35 cellular contexts compared by ENCODE assay signal in genomic region chr5:101866473-101866872, GRCh38.
DNase-seq lines count a peak whose midpoint lies in the region; ATAC-seq, FAIRE-seq and TF ChIP-seq lines count a peak whose summit lies in the region.
"Had no signal": no experiment of that assay in that cellular context is flagged by ENCODE, and none has a peak within 500 bp of the region (broad histone marks: within the 10 kb centered on the region; RNA-seq: fewer than 3 reads in every experiment).

No MANE protein-coding gene starts in this region.

- no peaks in the 10 kb centered on the region for H4K20me1 ChIP-seq in HepG2 (ENCODE audit: insufficient read depth, low read length)
- no peaks in the 10 kb centered on the region for H4K20me1 ChIP-seq in MM.1S (ENCODE audit: insufficient read depth, low read length)
- H4K20me1 ChIP-seq: BLaER1; BLaER1 treated with 17β-estradiol and CSF1 and Interleukin-3, amounts not matched to agents 10 nM and 100 nM had no signal

- no peak for TF ChIP-seq RAD21 in HepG2 (CRISPR knock-in tag; IDR thresholded peaks at IDR 0.05)

- H3K27me3 Mint-ChIP-seq in activated CD4-positive, alpha-beta memory T cell treated with anti-CD3 and anti-CD28 coated beads, Interleukin-2, amount 10 ng/mL, durations not matched to agents 7 days and 5 days, result no peaks in the 10 kb centered on the region
- H3K27me3 Mint-ChIP-seq: B cell; CD4-positive, alpha-beta memory T cell; CD4-positive, alpha-beta T cell; CD4-positive, CD25-positive, alpha-beta regulatory T cell; CD8-positive, alpha-beta memory T cell had no signal

- H3K4me3 ChIP-seq in HepG2 (replicated peaks in 1 of 3; ENCODE audit: insufficient read depth in 1 of 3, low read depth in 2 of 3, low read length in 3 of 3) (no peak overlapping the region), right lobe of liver (no peak overlapping the region), HEK293 (ENCODE audit: low read depth, low read length) (no peak overlapping the region), MM.1S (ENCODE audit: low read length) (no peak overlapping the region), coronary artery (no peak overlapping the region)
- H3K4me3 ChIP-seq: A549; BLaER1; BLaER1 treated with 17β-estradiol and CSF1 and Interleukin-3, amounts not matched to agents 10 nM and 100 nM had no signal

- no TSS peak for BruUV-seq in HepG2 (replicated peaks; lab: Mats Ljungman, UMichigan)

- no peaks in the 10 kb centered on the region for H3K36me3 ChIP-seq in HepG2 (replicated peaks in 1 of 2; ENCODE audit: control insufficient read depth in 1 of 2, insufficient read depth in 2 of 2, low read length in 2 of 2)
- H3K36me3 ChIP-seq in right lobe of liver, result no peaks in the 10 kb centered on the region
- H3K36me3 ChIP-seq in HEK293 (ENCODE audit: control insufficient read depth in 2 of 2, insufficient read depth in 1 of 2, low read length in 2 of 2), result no peaks in the 10 kb centered on the region
- H3K36me3 ChIP-seq in MM.1S (replicated peaks; ENCODE audit: insufficient read depth, low read length), result no peaks in the 10 kb centered on the region
- H3K36me3 ChIP-seq: BE2C; BLaER1; BLaER1 treated with 17β-estradiol and CSF1 and Interleukin-3, amounts not matched to agents 10 nM and 100 nM had no signal

- H3K27me3 ChIP-seq in HepG2 (ENCODE audit: control insufficient read depth in 1 of 2, insufficient read depth in 2 of 2, low read length in 2 of 2) (no peaks in the 10 kb centered on the region), right lobe of liver (no peaks in the 10 kb centered on the region), MM.1S (replicated peaks; ENCODE audit: insufficient read depth, low read length) (no peaks in the 10 kb centered on the region)
- H3K27me3 ChIP-seq: BE2C; BLaER1; BLaER1 treated with 17β-estradiol and CSF1 and Interleukin-3, amounts not matched to agents 10 nM and 100 nM had no signal

- in situ Hi-C loops in HepG2 (cut with HindIII; ENCODE audit: extremely low pct_ligation_motif_present, low pct_unique_long_range_greater_than_20kb), result no loop called here

- H3K9me2 ChIP-seq in MM.1S (replicated peaks; ENCODE audit: insufficient read depth, low read length), result no peaks in the 10 kb centered on the region

- CTCF ChIA-PET in HepG2 (lab: Yijun Ruan, JAX; ENCODE audit: low intra/inter-chr PET ratio, low total read pairs), result no interaction called here
- CTCF ChIA-PET in HEK293 (lab: Yijun Ruan, JAX), result no interaction called here
- CTCF ChIA-PET in activated CD4-positive, alpha-beta memory T cell treated with anti-CD3 and anti-CD28 coated beads, Interleukin-2, amount 10 ng/mL, durations not matched to agents 7 days and 5 days (lab: Charles Lee), result no interaction called here

- H3F3A ChIP-seq in MM.1S (ENCODE audit: insufficient read depth, low read length), result no peaks in the 10 kb centered on the region

- no peaks in the 10 kb centered on the region for H3K36me3 Mint-ChIP-seq in activated CD4-positive, alpha-beta memory T cell treated with anti-CD3 and anti-CD28 coated beads, Interleukin-2, amount 10 ng/mL, durations not matched to agents 7 days and 5 days (ENCODE audit: low read depth)
- H3K36me3 Mint-ChIP-seq: CD14-positive monocyte; CD4-positive, alpha-beta memory T cell; CD4-positive, CD25-positive, alpha-beta regulatory T cell; CD8-positive, alpha-beta memory T cell; CD8-positive, alpha-beta T cell had no signal

- no peak overlapping the region for H3K4me3 Mint-ChIP-seq in activated CD4-positive, alpha-beta memory T cell treated with anti-CD3 and anti-CD28 coated beads, Interleukin-2, amount 10 ng/mL, durations not matched to agents 7 days and 5 days
- H3K4me3 Mint-ChIP-seq: B cell; CD14-positive monocyte; CD4-positive, alpha-beta memory T cell; CD4-positive, alpha-beta T cell; CD4-positive, CD25-positive, alpha-beta regulatory T cell; CD8-positive, alpha-beta memory T cell; CD8-positive, alpha-beta T cell had no signal

- H3K9ac ChIP-seq in HepG2 (ENCODE audit: insufficient read depth, low read depth, low read length) (no peak overlapping the region), MM.1S (ENCODE audit: low read length) (no peak overlapping the region)
- H3K9ac ChIP-seq: BLaER1; BLaER1 treated with 17β-estradiol and CSF1 and Interleukin-3, amounts not matched to agents 10 nM and 100 nM had no signal

- no peaks in the 10 kb centered on the region for H3K9me3 Mint-ChIP-seq in activated CD4-positive, alpha-beta memory T cell treated with anti-CD3 and anti-CD28 coated beads, Interleukin-2, amount 10 ng/mL, durations not matched to agents 7 days and 5 days

- intact Hi-C loops in HepG2 (cut with micrococcal nuclease; ENCODE audit: unreplicated experiment) (no loop called here), right lobe of liver (cut with DNase I) (no loop called here)

- H3K4me1 ChIP-seq in HepG2 (ENCODE audit: insufficient read depth, low read length) (no peaks in the 10 kb centered on the region), right lobe of liver (no peaks in the 10 kb centered on the region), HEK293 (ENCODE audit: control insufficient read depth, insufficient read depth, low read length) (no peaks in the 10 kb centered on the region), MM.1S (ENCODE audit: low read length) (no peaks in the 10 kb centered on the region)
- H3K4me1 ChIP-seq: A549; BE2C; BLaER1; BLaER1 treated with 17β-estradiol and CSF1 and Interleukin-3, amounts not matched to agents 10 nM and 100 nM; Caco-2 had no signal

- H3K4me1 Mint-ChIP-seq in activated CD4-positive, alpha-beta memory T cell treated with anti-CD3 and anti-CD28 coated beads, Interleukin-2, amount 10 ng/mL, durations not matched to agents 7 days and 5 days, result no peaks in the 10 kb centered on the region
- H3K4me1 Mint-ChIP-seq: B cell; CD14-positive monocyte; CD4-positive, alpha-beta memory T cell; CD4-positive, CD25-positive, alpha-beta regulatory T cell; CD8-positive, alpha-beta memory T cell had no signal

- no peak for FAIRE-seq in HepG2 (lab: Jason Lieb, UNC)
- FAIRE-seq: A204.1, A549, D721Med had no signal

- TF ChIP-seq EP300 in HepG2 (IDR thresholded peaks at IDR 0.05; ENCODE audit: low read depth in 2 of 2, low read length in 2 of 2) (no peak), HepG2 (CRISPR knock-in tag; IDR thresholded peaks at IDR 0.05; ENCODE audit: borderline replicate concordance) (no peak)

- H3K9me3 ChIP-seq in HepG2 (ENCODE audit: low read length) (no peaks in the 10 kb centered on the region), right lobe of liver (no peaks in the 10 kb centered on the region), HEK293 (ENCODE audit: control insufficient read depth, insufficient read depth, low read depth, low read length) (no peaks in the 10 kb centered on the region), MM.1S (replicated peaks; ENCODE audit: insufficient read depth, low read length) (no peaks in the 10 kb centered on the region)
- H3K9me3 ChIP-seq: BE2C; BLaER1; BLaER1 treated with 17β-estradiol and CSF1 and Interleukin-3, amounts not matched to agents 10 nM and 100 nM; Caco-2 had no signal

- 0% methylated on average over 1 of the region's 1 CpG for WGBS in HepG2 (ENCODE audit: low lambda C conversion rate)
- WGBS in right lobe of liver (ENCODE audit: insufficient coverage, low coverage, low lambda C conversion rate, missing lambda C conversion rate), result 47% methylated on average over 1 of the region's 1 CpG

- ATAC-seq in HepG2 (no peak), right lobe of liver (no peak)
- ATAC-seq: A549; CD8-positive, alpha-beta T cell had no signal

- TF ChIP-seq CTCF in HepG2 (CRISPR knock-in tag; IDR thresholded peaks at IDR 0.05) (no peak), right lobe of liver (IDR thresholded peaks at IDR 0.05) (no peak), HEK293 (tag by site-specific recombination; IDR thresholded peaks at IDR 0.05) (no peak), MM.1S (IDR thresholded peaks at IDR 0.05; ENCODE audit: low read length) (no peak), coronary artery (IDR thresholded peaks at IDR 0.05) (no peak)

- TF ChIP-seq POLR2A in HepG2 (IDR thresholded peaks at IDR 0.05; ENCODE audit: insufficient read depth in 1 of 2, low read depth in 2 of 2, low read length in 2 of 2) (no peak), right lobe of liver (IDR thresholded peaks at IDR 0.05) (no peak)

- H3K27ac ChIP-seq in HepG2 (ENCODE audit: extremely low read length, insufficient read depth, low read length) (no peak overlapping the region), right lobe of liver (no peak overlapping the region), HEK293 (ENCODE audit: extremely low read depth, low read depth, low read length) (no peak overlapping the region), MM.1S (ENCODE audit: low read length) (no peak overlapping the region), coronary artery (no peak overlapping the region)
- H3K27ac ChIP-seq: 22Rv1; A549; BLaER1; BLaER1 treated with 17β-estradiol and CSF1 and Interleukin-3, amounts not matched to agents 10 nM and 100 nM; C4-2B had no signal

- no peak overlapping the region for H3K27ac Mint-ChIP-seq in activated CD4-positive, alpha-beta memory T cell treated with anti-CD3 and anti-CD28 coated beads, Interleukin-2, amount 10 ng/mL, durations not matched to agents 7 days and 5 days
- H3K27ac Mint-ChIP-seq: B cell; CD14-positive monocyte; CD4-positive, alpha-beta memory T cell; CD4-positive, alpha-beta T cell; CD4-positive, CD25-positive, alpha-beta regulatory T cell; CD8-positive, alpha-beta memory T cell; CD8-positive, alpha-beta T cell had no signal

- H3K4me2 ChIP-seq in HepG2 (ENCODE audit: low read depth, low read length), result no peak overlapping the region
- no peak overlapping the region for H3K4me2 ChIP-seq in MM.1S (ENCODE audit: low read depth, low read length)
- H3K4me2 ChIP-seq: A549; BLaER1; BLaER1 treated with 17β-estradiol and CSF1 and Interleukin-3, amounts not matched to agents 10 nM and 100 nM had no signal

- DNase-seq in HepG2 (ENCODE audit: low spot score) (no peak), right lobe of liver (no peak), MM.1S (peak; percentile 3), coronary artery (ENCODE audit: low spot score) (no peak)
- no peak for DNase-seq in activated CD4-positive, alpha-beta memory T cell treated with anti-CD3 and anti-CD28 coated beads, Interleukin-2, amount 10 ng/mL, durations not matched to agents 7 days and 5 days
- DNase-seq: 8988T; ACHN; AML-193; BE2C; C1 segment of cervical spinal cord; Caco-2; Calu3; CD4-positive, alpha-beta memory T cell; CD4-positive, alpha-beta T cell; CD4-positive, CD25-positive, alpha-beta regulatory T cell; CD8-positive, alpha-beta memory T cell; CD8-positive, alpha-beta T cell; COR-L47; DMS 273 treated with DMSO at 0.1 percent for 48 hours; DMS153; DMS53; DMS79; DMS79 treated with DMSO at 0.1 percent for 48 hours; DND-41; EL had no signal

- POLR2A ChIA-PET in HepG2 (lab: Yijun Ruan, JAX) (no interaction called here), HEK293 (lab: Yijun Ruan, JAX) (no interaction called here)
- POLR2A ChIA-PET in activated CD4-positive, alpha-beta memory T cell treated with anti-CD3 and anti-CD28 coated beads, Interleukin-2, amount 10 ng/mL, durations not matched to agents 7 days and 5 days (lab: Charles Lee), result no interaction called here

- H3K79me2 ChIP-seq in HepG2 (ENCODE audit: insufficient read depth, low read length), result no peaks in the 10 kb centered on the region
- H3K79me2 ChIP-seq in MM.1S (ENCODE audit: low read length), result no peaks in the 10 kb centered on the region

- H2AFZ ChIP-seq in HepG2 (ENCODE audit: low read length) (no peak overlapping the region), MM.1S (ENCODE audit: low read length) (no peak overlapping the region)

Comparison
In these comparisons a context has a peak if more than half of its experiments do, and no peak if none do; other contexts are left out.
1. Of the 63 proteins assayed by ChIP-seq in both HepG2 and HEK293: peak only in HepG2: none; only in HEK293: ATF2; in both: none; in neither: 62.